In genomic region chr6:49775043-49775442, GRCh38 we compare ENCODE assay signal across 33 cellular contexts. TPM values are rescaled to one million over a fixed set of nuclear protein-coding genes. Genes with fewer than 3 reads are reported as not detected.
"Had no signal": no experiment of that assay in that cellular context is flagged by ENCODE, and none has a peak within 500 bp of the region (broad histone marks: within the 10 kb centered on the region; RNA-seq: fewer than 3 reads in every experiment).

No MANE protein-coding gene starts in this region.

- DNase-seq: colonic mucosa; cortex of kidney; effector CD8-positive, alpha-beta T cell; effector memory CD8-positive, alpha-beta T cell; endodermal cell; esophagus squamous epithelium; foreskin fibroblast; foreskin melanocyte; gastrocnemius medialis; glutamatergic neuron; head of caudate nucleus; heart right ventricle; hippocampal formation; left cardiac atrium; left lung; left ventricle myocardium superior; lower lobe of right lung; mesenchymal stem cell; mucosa of descending colon had no signal

- H3K27me3 ChIP-seq: colonic mucosa, esophagus squamous epithelium, gastrocnemius medialis, heart right ventricle, left lung had no signal

- H3K27me3 Mint-ChIP-seq: dendritic cell treated with granulocyte-macrophage colony-stimulating factor and Interleukin-4, amounts not matched to agents 40 ng/mL and 50 ng/mL, for 4 days; effector memory CD8-positive, alpha-beta T cell had no signal

- H3K27ac ChIP-seq: colonic mucosa, epithelial cell of prostate, esophagus squamous epithelium, gastrocnemius medialis, heart right ventricle, left lung, lower lobe of right lung had no signal

- FAIRE-seq: endometrium, islet of Langerhans, keratinocyte had no signal

- H3K9me3 ChIP-seq: colonic mucosa, esophagus squamous epithelium, gastrocnemius medialis, heart right ventricle, left lung, lower lobe of right lung, mucosa of descending colon had no signal

- H3K27ac Mint-ChIP-seq: dendritic cell treated with granulocyte-macrophage colony-stimulating factor and Interleukin-4, amounts not matched to agents 40 ng/mL and 50 ng/mL, for 4 days; effector memory CD8-positive, alpha-beta T cell; endodermal cell; mesothelial cell of epicardium had no signal

- ATAC-seq: effector memory CD8-positive, alpha-beta T cell; esophagus mucosa; gastrocnemius medialis; heart right ventricle; left cardiac atrium; left lung; left ventricle myocardium superior; lower lobe of right lung; mucosa of descending colon had no signal

- H3K36me3 ChIP-seq: colonic mucosa, esophagus squamous epithelium, gastrocnemius medialis, heart right ventricle, left lung, lower lobe of right lung had no signal

- H3K4me3 ChIP-seq: colonic mucosa, esophagus squamous epithelium, gastrocnemius medialis, heart right ventricle, left lung, lower lobe of right lung, mucosa of descending colon had no signal

- H3K4me1 ChIP-seq: colonic mucosa, esophagus squamous epithelium, gastrocnemius medialis, heart right ventricle, left lung, lower lobe of right lung had no signal

- H3K4me3 Mint-ChIP-seq: dendritic cell treated with granulocyte-macrophage colony-stimulating factor and Interleukin-4, amounts not matched to agents 40 ng/mL and 50 ng/mL, for 4 days; effector memory CD8-positive, alpha-beta T cell; endodermal cell; mesothelial cell of epicardium had no signal

RNA-seq across cellular contexts. Expression of gene PGK2, which starts 12.0 kb away (rescaled TPM):
- total RNA-seq: colonic mucosa, dermis microvascular lymphatic vessel endothelial cell, endodermal cell, esophagus mucosa, esophagus squamous epithelium, gastrocnemius medialis, glomerular endothelial cell, heart right ventricle, kidney epithelial cell, left cardiac atrium, left lung, left ventricle myocardium superior, lower leg skin, lower lobe of right lung, lung microvascular endothelial cell, mesenteric fat pad, mesothelial cell of epicardium, mucosa of descending colon, myocyte had no signal
- polyA plus RNA-seq: heart right ventricle, keratinocyte had no signal

RNA-seq across cellular contexts. Expression of gene CRISP3, which starts 30.9 kb away (rescaled TPM):
- total RNA-seq: colonic mucosa, dermis microvascular lymphatic vessel endothelial cell, endodermal cell, gastrocnemius medialis, glomerular endothelial cell, kidney epithelial cell, left cardiac atrium, left lung, left ventricle myocardium superior, lung microvascular endothelial cell, mesenteric fat pad, mucosa of descending colon, myocyte had no signal
